In the genomic region with DNA sequence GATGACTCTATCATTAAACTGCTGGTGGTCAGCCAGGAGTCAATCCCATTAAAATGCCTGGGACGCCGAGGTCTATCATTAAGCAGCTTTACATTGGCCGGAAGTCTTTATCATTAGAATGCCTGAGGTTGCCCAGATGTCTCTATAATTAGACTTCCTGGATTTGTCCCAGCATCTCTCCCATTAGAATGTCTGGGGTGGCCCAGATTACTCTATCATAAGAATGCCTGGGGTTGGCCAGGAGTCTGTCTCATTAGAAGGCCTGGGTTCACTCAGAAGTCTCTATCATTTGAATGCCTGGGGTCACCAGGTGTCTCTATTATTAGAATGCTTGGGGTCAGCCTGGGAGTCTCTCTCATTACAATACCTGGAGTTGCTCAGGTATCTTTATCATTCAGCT, we compare ENCODE assay signal across 31 cellular contexts.
"Had no signal": no experiment of that assay in that cellular context is flagged by ENCODE, and none has a peak within 500 bp of the region (broad histone marks: within the 10 kb centered on the region; RNA-seq: fewer than 3 reads in every experiment).

No MANE protein-coding gene starts in this region.

- DNase-seq: activated B cell treated with CpG ODN at 0.5 μM for 24 hours; activated CD4-positive, alpha-beta T cell treated with anti-CD3 and anti-CD28 coated beads for 48 hours; activated CD4-positive, alpha-beta T cell treated with anti-CD3 and anti-CD28 coated beads, Interleukin-2, amount 50 U/mL, for 1 hour; activated CD4-positive, alpha-beta T cell treated with anti-CD3 and anti-CD28 coated beads, Interleukin-2, amount 50 U/mL, for 48 hours; activated CD8-positive, alpha-beta memory T cell treated with anti-CD3 and anti-CD28 coated beads for 24 hours; activated CD8-positive, alpha-beta T cell treated with anti-CD3 and anti-CD28 coated beads for 36 hours; activated effector memory CD4-positive, alpha-beta T cell treated with Interleukin-2 at 50 U/mL for 16 hours; activated gamma-delta T cell treated with Interleukin-2 at 50 U/mL for 16 hours; activated naive CD4-positive, alpha-beta T cell treated with anti-CD3 and anti-CD28 coated beads, Interleukin-2, amount 50 U/mL, for 16 hours; activated naive CD4-positive, alpha-beta T cell treated with Interleukin-2 at 50 U/mL for 16 hours; activated T-cell treated with anti-CD3 and anti-CD28 coated beads, Interleukin-2, amount 50 U/mL, for 4 hours; amniotic stem cell; anterior cingulate cortex; brain microvascular endothelial cell; caudate nucleus; effector CD8-positive, alpha-beta T cell; esophagus squamous epithelium; foreskin melanocyte; T-helper 1 cell; T-helper 17 cell; T1000; WERI-Rb-1 had no signal

- H3K27ac ChIP-seq: brain microvascular endothelial cell, epithelial cell of prostate, esophagus squamous epithelium, gastroesophageal sphincter, WERI-Rb-1 had no signal

- H3K27me3 ChIP-seq: brain microvascular endothelial cell, esophagus squamous epithelium, gastroesophageal sphincter had no signal

- H3K36me3 ChIP-seq: brain microvascular endothelial cell, esophagus squamous epithelium, gastroesophageal sphincter, WERI-Rb-1 had no signal

- H3K4me3 ChIP-seq: esophagus squamous epithelium, gastroesophageal sphincter had no signal

- H3K4me1 ChIP-seq: esophagus squamous epithelium, gastroesophageal sphincter had no signal

- FAIRE-seq: astrocyte, bronchial epithelial cell, colon, endometrium, endothelial cell of umbilical vein had no signal

- ATAC-seq: activated CD4-positive, CD25-positive, alpha-beta regulatory T cell treated with anti-CD3 and anti-CD28 coated beads, Interleukin-2, amount 50 U/mL, for 24 hours; activated CD8-positive, alpha-beta T cell treated with anti-CD3 and anti-CD28 coated beads for 36 hours; activated T-cell treated with anti-CD3 and anti-CD28 coated beads, Interleukin-2, amount 50 U/mL, for 4 hours; activated T-helper 17 cell treated with anti-CD3 and anti-CD28 coated beads, Interleukin-2, amount 50 U/mL, for 72 hours; gastroesophageal sphincter; T-helper 17 cell had no signal
